Comparison of ENCODE assay signal across 15 cellular contexts in genomic region chr4:71241467-71242401, GRCh38.
DNase-seq lines count a peak whose midpoint lies in the region; TF ChIP-seq lines count a peak whose summit lies in the region.
"Had no signal": no experiment of that assay in that cellular context is flagged by ENCODE, and none has a peak within 500 bp of the region (broad histone marks: within the 10 kb centered on the region; RNA-seq: fewer than 3 reads in every experiment).

No MANE protein-coding gene starts in this region.

- no peaks in the 10 kb centered on the region for H3F3A ChIP-seq in GM23248 (ENCODE audit: insufficient read depth)

- H3K27me3 Mint-ChIP-seq in activated naive CD8-positive, alpha-beta T cell treated with anti-CD3 and anti-CD28 coated beads for 36 hours: no peaks in the 10 kb centered on the region
- H3K27me3 Mint-ChIP-seq: stimulated activated naive CD8-positive, alpha-beta T cell treated with anti-CD3 and anti-CD28 coated beads, Interleukin-15, amount 100 ng/mL, for 72 hours had no signal

- TF ChIP-seq CTCF in tibial artery (IDR thresholded peaks at IDR 0.05): no peak

- no peaks in the 10 kb centered on the region for H4K20me1 ChIP-seq in GM23248 (ENCODE audit: insufficient read depth)

- H3K9me3 Mint-ChIP-seq in activated naive CD8-positive, alpha-beta T cell treated with anti-CD3 and anti-CD28 coated beads for 36 hours: no peaks in the 10 kb centered on the region
- H3K9me3 Mint-ChIP-seq: neural crest cell; stimulated activated naive CD8-positive, alpha-beta T cell treated with anti-CD3 and anti-CD28 coated beads, Interleukin-15, amount 100 ng/mL, for 72 hours had no signal

- H3K27me3 ChIP-seq in tibial artery: no peaks in the 10 kb centered on the region
- H3K27me3 ChIP-seq in GM23248 (replicated peaks; ENCODE audit: insufficient read depth): no peaks in the 10 kb centered on the region
- H3K27me3 ChIP-seq: adrenal gland had no signal

- H3K4me3 Mint-ChIP-seq in activated naive CD8-positive, alpha-beta T cell treated with anti-CD3 and anti-CD28 coated beads for 36 hours: no peak overlapping the region
- H3K4me3 Mint-ChIP-seq: neural crest cell; stimulated activated naive CD8-positive, alpha-beta T cell treated with anti-CD3 and anti-CD28 coated beads, Interleukin-15, amount 100 ng/mL, for 72 hours had no signal

- in situ Hi-C loops in GM23248 (cut with MboI): no loop called here

- no peak overlapping the region for H3K4me3 ChIP-seq in SK-N-MC
- H3K4me3 ChIP-seq in tibial artery: no peak overlapping the region
- no peak overlapping the region for H3K4me3 ChIP-seq in GM23248
- H3K4me3 ChIP-seq: adrenal gland had no signal

- no peaks in the 10 kb centered on the region for H3K36me3 Mint-ChIP-seq in activated naive CD8-positive, alpha-beta T cell treated with anti-CD3 and anti-CD28 coated beads for 36 hours

- no peaks in the 10 kb centered on the region; the same call in 1 of the 2 replicates for H3K36me3 ChIP-seq in SK-N-MC (ENCODE audit: insufficient read depth, low read length)
- H3K36me3 ChIP-seq in tibial artery: no peaks in the 10 kb centered on the region
- H3K36me3 ChIP-seq in GM23248 (ENCODE audit: low read depth): no peaks in the 10 kb centered on the region
- H3K36me3 ChIP-seq: adrenal gland had no signal

- H3K4me2 ChIP-seq in GM23248 (ENCODE audit: unreplicated experiment): no peak overlapping the region

- H3K27ac Mint-ChIP-seq in activated naive CD8-positive, alpha-beta T cell treated with anti-CD3 and anti-CD28 coated beads for 36 hours: no peak overlapping the region
- H3K27ac Mint-ChIP-seq: stimulated activated naive CD8-positive, alpha-beta T cell treated with anti-CD3 and anti-CD28 coated beads, Interleukin-15, amount 100 ng/mL, for 72 hours had no signal

- H3K27ac ChIP-seq in SK-N-MC (no peak overlapping the region), tibial artery (peak overlapping the region; percentile 50 to 53), GM23248 (no peak overlapping the region)
- H3K27ac ChIP-seq: adrenal gland, RWPE1 had no signal

- peak; percentile 2 for DNase-seq in NCI-H748 (lab: John Stamatoyannopoulos, UW; ENCODE audit: unreplicated experiment)
- no peak for DNase-seq in NCI-H748 treated with DMSO at 0.1 percent for 48 hours (lab: John Stamatoyannopoulos, UW)
- peak; percentile 10 for DNase-seq in SK-N-MC (ENCODE audit: low read depth, low spot score)
- peak; percentile 19 for DNase-seq in left kidney (ENCODE audit: low read depth, low spot score)
- DNase-seq in tibial artery: no peak
- no peak for DNase-seq in putamen (ENCODE audit: low spot score)
- DNase-seq in GM23248: no peak
- no peak for DNase-seq in activated naive CD8-positive, alpha-beta T cell treated with anti-CD3 and anti-CD28 coated beads for 36 hours
- DNase-seq: activated CD4-positive, alpha-beta T cell treated with anti-CD3 and anti-CD28 coated beads, Interleukin-2, amount 50 U/mL, for 4 hours; adrenal gland; Caco-2; small intestine; stimulated activated naive CD8-positive, alpha-beta T cell treated with anti-CD3 and anti-CD28 coated beads, Interleukin-15, amount 100 ng/mL, for 72 hours had no signal

- H3K9ac ChIP-seq in SK-N-MC (ENCODE audit: insufficient read length) (no peak overlapping the region), GM23248 (no peak overlapping the region)

- intact Hi-C loops in tibial artery (cut with DNase I; ENCODE audit: low total_unique reads): no loop called here

- H3K9me3 ChIP-seq in SK-N-MC (ENCODE audit: low read depth, low read length): no peaks in the 10 kb centered on the region
- no peaks in the 10 kb centered on the region for H3K9me3 ChIP-seq in tibial artery
- no peaks in the 10 kb centered on the region for H3K9me3 ChIP-seq in GM23248 (ENCODE audit: low read depth)
- H3K9me3 ChIP-seq: adrenal gland, Caco-2 had no signal

- no peak overlapping the region for H2AFZ ChIP-seq in GM23248

- no peaks in the 10 kb centered on the region for H3K79me2 ChIP-seq in GM23248 (ENCODE audit: insufficient read depth)

- peaks cover 4% of the 10 kb centered on the region; the same call in 1 of the 2 replicates for H3K9me2 ChIP-seq in GM23248 (ENCODE audit: insufficient read depth)

- 87 to 89% methylated on average over 9 of the region's 9 CpGs for WGBS in GM23248 (ENCODE audit: low coverage in 1 of 2, low lambda C conversion rate in 2 of 2, missing lambda C conversion rate in 2 of 2), 2 experiments

- H3K4me1 Mint-ChIP-seq in activated naive CD8-positive, alpha-beta T cell treated with anti-CD3 and anti-CD28 coated beads for 36 hours: no peaks in the 10 kb centered on the region
- H3K4me1 Mint-ChIP-seq: neural crest cell; stimulated activated naive CD8-positive, alpha-beta T cell treated with anti-CD3 and anti-CD28 coated beads, Interleukin-15, amount 100 ng/mL, for 72 hours had no signal

- peaks cover 0 to 38% (median 8%) of the 10 kb centered on the region in 4 donors for H3K4me1 ChIP-seq in tibial artery
- H3K4me1 ChIP-seq in GM23248 (ENCODE audit: insufficient read depth): peaks cover 10% of the 10 kb centered on the region
- H3K4me1 ChIP-seq: adrenal gland, Caco-2 had no signal

Comparison
In these comparisons a context has a peak if more than half of its experiments do, and no peak if none do; other contexts are left out.
1. DNase-seq: peak in NCI-H748 (single experiment), SK-N-MC (single experiment) and left kidney (single experiment); none in NCI-H748 treated with DMSO at 0.1 percent for 48 hours (single experiment), tibial artery (0 of 2), putamen (single experiment), GM23248 (single experiment) and activated naive CD8-positive, alpha-beta T cell treated with anti-CD3 and anti-CD28 coated beads for 36 hours (single experiment).
2. H3K27ac ChIP-seq: peak in tibial artery (2 of 2); none in SK-N-MC (single experiment) and GM23248 (single experiment).